1 cellular context compared by ENCODE assay signal in genomic region chr12:55728185-55728931, GRCh38.
TF ChIP-seq lines count a peak whose summit lies in the region.

No MANE protein-coding gene starts in this region.

TF ChIP-seq in GM12878, 131 proteins besides CTCF, POLR2A, EP300 and RAD21:
- TF ChIP-seq YY1 (IDR thresholded peaks at IDR 0.05; ENCODE audit: low read depth, low read length) (peak; percentile 70; the same call in 1 of the 2 replicates), RBBP5 (conservative IDR thresholded peaks at IDR 0.05) (no peak), MTA2 (IDR thresholded peaks at IDR 0.05; ENCODE audit: low read depth) (0 out of 2 replicates have a peak, but pooled peaks have one; percentile 0), CHD1 (IDR thresholded peaks at IDR 0.05; ENCODE audit: low read depth, low read length) (peak; percentile 16; the same call in 1 of the 2 replicates), RUNX3 (IDR thresholded peaks at IDR 0.05; ENCODE audit: low read length) (peak; percentile 43), SRF (IDR thresholded peaks at IDR 0.05; ENCODE audit: low read depth in 2 of 2, low read length in 2 of 2) (no peak), IKZF2 (IDR thresholded peaks at IDR 0.05) (no peak; a peak in 1 of 4 replicates)
